In the genomic region with DNA sequence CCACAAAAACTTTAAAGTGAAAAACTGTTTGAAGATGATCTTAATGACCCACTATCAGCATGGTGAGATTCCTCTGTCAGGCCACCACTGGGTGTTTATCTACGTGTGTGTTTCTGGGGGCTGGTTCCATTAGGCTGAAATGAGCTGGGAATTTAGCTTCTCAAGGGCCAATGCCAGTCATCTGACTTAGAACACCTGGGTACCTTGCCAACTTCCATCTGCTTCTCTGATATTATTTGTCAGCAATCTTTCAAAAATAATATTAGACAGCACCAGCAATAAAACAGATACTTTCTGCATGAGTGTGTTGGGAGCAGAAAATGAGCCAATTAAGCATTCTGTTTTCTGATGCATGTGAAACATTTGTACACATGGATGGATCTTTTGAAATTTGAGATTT, we compare ENCODE assay signal across 15 cellular contexts.
DNase-seq lines count a peak whose midpoint lies in the region; ATAC-seq and TF ChIP-seq lines count a peak whose summit lies in the region.
"Had no signal": no experiment of that assay in that cellular context is flagged by ENCODE, and none has a peak within 500 bp of the region (broad histone marks: within the 10 kb centered on the region; RNA-seq: fewer than 3 reads in every experiment).

No MANE protein-coding gene starts in this region.

- H3K9me3 ChIP-seq in thyroid gland (no peaks in the 10 kb centered on the region), colonic mucosa (no peaks in the 10 kb centered on the region)
- H3K9me3 ChIP-seq: BE2C, HAP-1 had no signal

- 30 to 36% methylated on average over 1 of the region's 1 CpG for WGBS in thyroid gland, 2 donors

- peak; percentile 80 for DNase-seq in G401 (ENCODE audit: low spot score)
- peak; percentile 89 for DNase-seq in NCI-H1694 (lab: John Stamatoyannopoulos, UW)
- peak; percentile 45 for DNase-seq in RPMI8226
- peak; percentile 17 to 32 for DNase-seq in thyroid gland
- no peak for DNase-seq in colonic mucosa
- DNase-seq in naive thymus-derived CD8-positive, alpha-beta T cell: no peak
- no peak for DNase-seq in left colon
- DNase-seq: ACHN; BE2C; CD4-positive, CD25-positive, alpha-beta regulatory T cell; CD8-positive, alpha-beta memory T cell; COR-L47; DMS79 treated with DMSO at 0.1 percent for 48 hours; GM23248 had no signal

- no peak overlapping the region for H3K9ac ChIP-seq in colonic mucosa (ENCODE audit: low read depth in 2 of 2, low read length in 2 of 2)
- H3K9ac ChIP-seq: GM23248 had no signal

- no peak overlapping the region for H3K27ac Mint-ChIP-seq in naive thymus-derived CD8-positive, alpha-beta T cell
- H3K27ac Mint-ChIP-seq: CD4-positive, CD25-positive, alpha-beta regulatory T cell; CD8-positive, alpha-beta memory T cell had no signal

- H3K4me3 ChIP-seq in thyroid gland (replicated peaks in 1 of 3) (no peak overlapping the region), colonic mucosa (no peak overlapping the region)
- H3K4me3 ChIP-seq: GM23248, HAP-1 had no signal

- TF ChIP-seq POLR2A in thyroid gland (IDR thresholded peaks at IDR 0.05): no peak

- H3K4me1 ChIP-seq in thyroid gland (peaks cover 43 to 44% of the 10 kb centered on the region in 2 donors), colonic mucosa (no peaks in the 10 kb centered on the region)
- H3K4me1 ChIP-seq: BE2C, HAP-1 had no signal

- POLR2A ChIA-PET in naive thymus-derived CD8-positive, alpha-beta T cell (lab: Charles Lee): no interaction called here

- no peak overlapping the region for H3K4me3 Mint-ChIP-seq in naive thymus-derived CD8-positive, alpha-beta T cell
- H3K4me3 Mint-ChIP-seq: CD4-positive, CD25-positive, alpha-beta regulatory T cell; CD8-positive, alpha-beta memory T cell had no signal

- H3K4me1 Mint-ChIP-seq in naive thymus-derived CD8-positive, alpha-beta T cell: no peaks in the 10 kb centered on the region
- H3K4me1 Mint-ChIP-seq: CD4-positive, CD25-positive, alpha-beta regulatory T cell; CD8-positive, alpha-beta memory T cell had no signal

- H3K27ac ChIP-seq in thyroid gland (peak overlapping the region; percentile 74 to 84 (median 74)), colonic mucosa (no peak overlapping the region)
- H3K27ac ChIP-seq: GM23248 had no signal

- H3K36me3 ChIP-seq in thyroid gland (no peaks in the 10 kb centered on the region), colonic mucosa (no peaks in the 10 kb centered on the region)
- H3K36me3 ChIP-seq: BE2C, HAP-1 had no signal

- peaks cover 0 to 16% (median 7%) of the 10 kb centered on the region in 5 donors for H3K27me3 Mint-ChIP-seq in naive thymus-derived CD8-positive, alpha-beta T cell
- H3K27me3 Mint-ChIP-seq: CD4-positive, CD25-positive, alpha-beta regulatory T cell had no signal

- no peak for ATAC-seq in naive thymus-derived CD8-positive, alpha-beta T cell
- no peak for ATAC-seq in left colon

- no peaks in the 10 kb centered on the region for H3K36me3 Mint-ChIP-seq in naive thymus-derived CD8-positive, alpha-beta T cell
- H3K36me3 Mint-ChIP-seq: CD4-positive, CD25-positive, alpha-beta regulatory T cell; CD8-positive, alpha-beta memory T cell had no signal

- TF ChIP-seq CTCF in thyroid gland (IDR thresholded peaks at IDR 0.05) (no peak), colonic mucosa (IDR thresholded peaks at IDR 0.05) (no peak)

- H3K9me3 Mint-ChIP-seq in naive thymus-derived CD8-positive, alpha-beta T cell: peaks cover 0 to 3% (median 0%) of the 10 kb centered on the region in 9 donors

- intact Hi-C loops in thyroid gland (cut with DNase I) (no loop called here), colonic mucosa (cut with DNase I) (no loop called here), left colon (cut with DNase I, micrococcal nuclease) (no loop called here)

- H3K27me3 ChIP-seq in thyroid gland (no peaks in the 10 kb centered on the region), colonic mucosa (no peaks in the 10 kb centered on the region)
- H3K27me3 ChIP-seq: BE2C had no signal

- in situ Hi-C loops in G401 (cut with HindIII; ENCODE audit: low sequenced_read_pairs): no loop called here

Comparison
In these comparisons a context has a peak if more than half of its experiments do, and no peak if none do; other contexts are left out.
1. DNase-seq: peak in G401 (single experiment), NCI-H1694 (single experiment), RPMI8226 (single experiment) and thyroid gland (2 of 2); none in colonic mucosa (single experiment), naive thymus-derived CD8-positive, alpha-beta T cell (0 of 10) and left colon (0 of 2).